In genomic region chr7:15433154-15433553, GRCh38 we compare ENCODE assay signal across 24 cellular contexts.
DNase-seq lines count a peak whose midpoint lies in the region; TF ChIP-seq lines count a peak whose summit lies in the region.
"Had no signal": no experiment of that assay in that cellular context is flagged by ENCODE, and none has a peak within 500 bp of the region (broad histone marks: within the 10 kb centered on the region; RNA-seq: fewer than 3 reads in every experiment).

No MANE protein-coding gene starts in this region.

- intact Hi-C loops in lower leg skin (cut with DNase I; ENCODE audit: low total_unique reads), result no loop called here

- no peak overlapping the region for H3K4me3 ChIP-seq in lower leg skin (ENCODE audit: low read depth, poor library complexity, severe bottlenecking)
- H3K4me3 ChIP-seq: esophagus muscularis mucosa, left lung had no signal

- peak; percentile 80 for DNase-seq in COLO668 (lab: John Stamatoyannopoulos, UW; ENCODE audit: unreplicated experiment)
- peak; percentile 45 for DNase-seq in NCI-H128 (lab: John Stamatoyannopoulos, UW; ENCODE audit: unreplicated experiment)
- DNase-seq in NCI-H2107 (lab: John Stamatoyannopoulos, UW), result peak; percentile 50
- DNase-seq in NCI-H774 (lab: John Stamatoyannopoulos, UW), result peak; percentile 84
- DNase-seq in DMS 273 (lab: John Stamatoyannopoulos, UW; ENCODE audit: unreplicated experiment), result no peak
- DNase-seq in cerebellar nuclear complex (lab: John Stamatoyannopoulos, UW), result no peak
- no peak for DNase-seq in SW 1271 (lab: John Stamatoyannopoulos, UW)
- no peak for DNase-seq in lower leg skin (ENCODE audit: low spot score in 2 of 2)
- DNase-seq: activated CD4-positive, alpha-beta T cell treated with anti-CD3 and anti-CD28 coated beads for 48 hours; activated naive CD4-positive, alpha-beta T cell treated with anti-CD3 and anti-CD28 coated beads, Interleukin-2, amount 10 ng/mL, durations not matched to agents 7 days and 5 days; activated T-cell treated with anti-CD3 and anti-CD28 coated beads, Interleukin-2, amount 50 U/mL, for 72 hours; amygdala; cortex of kidney; foreskin melanocyte; H9; Karpas-422; left lung; MV-4-11; naive B cell; NCI-H524; RPMI8226; small intestine; stimulated activated CD4-positive, alpha-beta T cell treated with anti-CD3 and anti-CD28 coated beads, Interleukin-1b, Interleukin-23, amount 100 ng/mL, for 48 hours had no signal

- TF ChIP-seq CTCF in lower leg skin (IDR thresholded peaks at IDR 0.05), result no peak

- no peak for TF ChIP-seq POLR2A in lower leg skin (IDR thresholded peaks at IDR 0.05)

- WGBS in lower leg skin, 2 donors, result 59 to 70% methylated on average over 1 of the region's 1 CpG

Comparison
In these comparisons a context has a peak if more than half of its experiments do, and no peak if none do; other contexts are left out.
1. DNase-seq: peak in COLO668 (single experiment), NCI-H128 (single experiment), NCI-H2107 (single experiment) and NCI-H774 (single experiment); none in DMS 273 (single experiment), cerebellar nuclear complex (0 of 2), SW 1271 (0 of 2) and lower leg skin (0 of 2).